Comparison of ENCODE assay signal across 17 cellular contexts in genomic region chr2:230809677-230810251, GRCh38. TPM values are rescaled to one million over a fixed set of nuclear protein-coding genes. Genes with fewer than 3 reads are reported as not detected.
DNase-seq lines count a peak whose midpoint lies in the region; ATAC-seq, FAIRE-seq and TF ChIP-seq lines count a peak whose summit lies in the region.
"Had no signal": no experiment of that assay in that cellular context is flagged by ENCODE, and none has a peak within 500 bp of the region (broad histone marks: within the 10 kb centered on the region; RNA-seq: fewer than 3 reads in every experiment).

No MANE protein-coding gene starts in this region.

- peak; percentile 24 for TF ChIP-seq CTCF in activated CD8-positive, alpha-beta T cell treated with anti-CD3 and anti-CD28 coated beads for 36 hours (IDR thresholded peaks at IDR 0.05)
- TF ChIP-seq CTCF in LNCAP (IDR thresholded peaks at IDR 0.05) (peak; percentile 31; the same call in 1 of the 2 replicates), osteocyte (IDR thresholded peaks at IDR 0.05) (peak; percentile 37)

- H3K4me3 Mint-ChIP-seq in activated CD8-positive, alpha-beta T cell treated with anti-CD3 and anti-CD28 coated beads for 36 hours = no peak overlapping the region
- no peak overlapping the region for H3K4me3 Mint-ChIP-seq in activated CD8-positive, alpha-beta T cell treated with anti-CD3 and anti-CD28 coated beads, Interleukin-2, amount 10 ng/mL, durations not matched to agents 7 days and 5 days
- H3K4me3 Mint-ChIP-seq in osteocyte (ENCODE audit: unreplicated experiment) = no peak overlapping the region
- H3K4me3 Mint-ChIP-seq: activated T-cell treated with anti-CD3 and anti-CD28 coated beads, Interleukin-2, amount 50 U/mL, for 24 hours had no signal

- peak; percentile 76 for FAIRE-seq in colon (lab: Jason Lieb, UNC)

- peaks cover 44% of the 10 kb centered on the region for H3K36me3 Mint-ChIP-seq in activated CD8-positive, alpha-beta T cell treated with anti-CD3 and anti-CD28 coated beads for 36 hours (ENCODE audit: low read depth)
- H3K36me3 Mint-ChIP-seq in activated CD8-positive, alpha-beta T cell treated with anti-CD3 and anti-CD28 coated beads, Interleukin-2, amount 10 ng/mL, durations not matched to agents 7 days and 5 days (ENCODE audit: low read depth) = peaks cover 60% of the 10 kb centered on the region
- peaks cover 17% of the 10 kb centered on the region for H3K36me3 Mint-ChIP-seq in osteocyte (ENCODE audit: unreplicated experiment)

- no peaks in the 10 kb centered on the region for H3K9me3 Mint-ChIP-seq in activated CD8-positive, alpha-beta T cell treated with anti-CD3 and anti-CD28 coated beads for 36 hours
- H3K9me3 Mint-ChIP-seq in activated CD8-positive, alpha-beta T cell treated with anti-CD3 and anti-CD28 coated beads, Interleukin-2, amount 10 ng/mL, durations not matched to agents 7 days and 5 days (ENCODE audit: insufficient read depth) = no peaks in the 10 kb centered on the region
- no peaks in the 10 kb centered on the region for H3K9me3 Mint-ChIP-seq in osteocyte (ENCODE audit: unreplicated experiment)
- H3K9me3 Mint-ChIP-seq: activated T-cell treated with anti-CD3 and anti-CD28 coated beads, Interleukin-2, amount 50 U/mL, for 24 hours had no signal

- peaks cover 17% of the 10 kb centered on the region for H3K4me1 Mint-ChIP-seq in activated CD8-positive, alpha-beta T cell treated with anti-CD3 and anti-CD28 coated beads for 36 hours (ENCODE audit: low read depth)
- peaks cover 19% of the 10 kb centered on the region for H3K4me1 Mint-ChIP-seq in activated CD8-positive, alpha-beta T cell treated with anti-CD3 and anti-CD28 coated beads, Interleukin-2, amount 10 ng/mL, durations not matched to agents 7 days and 5 days (ENCODE audit: low read depth)
- H3K4me1 Mint-ChIP-seq in osteocyte (ENCODE audit: unreplicated experiment) = no peaks in the 10 kb centered on the region

- ATAC-seq in activated CD8-positive, alpha-beta T cell treated with anti-CD3 and anti-CD28 coated beads for 36 hours = no peak
- ATAC-seq in activated CD8-positive, alpha-beta T cell treated with anti-CD3 and anti-CD28 coated beads, Interleukin-2, amount 10 ng/mL, durations not matched to agents 7 days and 5 days = no peak

- no peak for DNase-seq in activated CD8-positive, alpha-beta T cell treated with anti-CD3 and anti-CD28 coated beads for 36 hours
- DNase-seq in activated CD8-positive, alpha-beta T cell treated with anti-CD3 and anti-CD28 coated beads, Interleukin-2, amount 10 ng/mL, durations not matched to agents 7 days and 5 days = no peak
- DNase-seq in osteocyte (ENCODE audit: extremely low spot score, unreplicated experiment) = no peak
- no peak for DNase-seq in cerebellar nuclear complex (lab: John Stamatoyannopoulos, UW)
- DNase-seq in anterior cingulate cortex (lab: John Stamatoyannopoulos, UW) = no peak
- DNase-seq in DMS153 (lab: John Stamatoyannopoulos, UW) = no peak
- DNase-seq: activated T-cell treated with anti-CD3 and anti-CD28 coated beads, Interleukin-2, amount 50 U/mL, for 24 hours; adrenal gland; dermis blood vessel endothelial cell; DMS79; foreskin melanocyte; mesendoderm; NCI-H2029 treated with DMSO at 0.1 percent for 48 hours; stimulated activated CD4-positive, alpha-beta T cell treated with anti-CD3 and anti-CD28 coated beads, Interleukin-2, amount 100 ng/mL, for 24 hours; upper lobe of right lung had no signal

- H3K27me3 Mint-ChIP-seq in activated CD8-positive, alpha-beta T cell treated with anti-CD3 and anti-CD28 coated beads for 36 hours = no peaks in the 10 kb centered on the region
- H3K27me3 Mint-ChIP-seq in activated CD8-positive, alpha-beta T cell treated with anti-CD3 and anti-CD28 coated beads, Interleukin-2, amount 10 ng/mL, durations not matched to agents 7 days and 5 days (ENCODE audit: low read depth) = no peaks in the 10 kb centered on the region
- no peaks in the 10 kb centered on the region for H3K27me3 Mint-ChIP-seq in osteocyte (ENCODE audit: unreplicated experiment)
- H3K27me3 Mint-ChIP-seq: activated T-cell treated with anti-CD3 and anti-CD28 coated beads, Interleukin-2, amount 50 U/mL, for 24 hours had no signal

- intact Hi-C loops in activated CD8-positive, alpha-beta T cell treated with anti-CD3 and anti-CD28 coated beads for 36 hours (cut with micrococcal nuclease) = no loop called here

- CTCF ChIA-PET in activated CD8-positive, alpha-beta T cell treated with anti-CD3 and anti-CD28 coated beads for 36 hours (lab: Charles Lee) = interaction anchor here (0.7 to 5.0 kb wide), 13 partner anchors 9 to 243 kb away, joined by 3 to 25 read pairs (median 3); no protein-coding TSS in a partner anchor
- CTCF ChIA-PET in activated CD8-positive, alpha-beta T cell treated with anti-CD3 and anti-CD28 coated beads, Interleukin-2, amount 10 ng/mL, durations not matched to agents 7 days and 5 days (lab: Charles Lee) = interaction anchor here (0.8 to 10.3 kb wide), 6 partner anchors 9 to 243 kb away, joined by 3 to 61 read pairs (median 4); no protein-coding TSS in a partner anchor

- POLR2A ChIA-PET in activated CD8-positive, alpha-beta T cell treated with anti-CD3 and anti-CD28 coated beads for 36 hours (lab: Charles Lee) = interaction anchor here (0.6 kb wide), 1 partner anchor 167 kb away, joined by 3 read pairs; no protein-coding TSS in a partner anchor
- POLR2A ChIA-PET in activated CD8-positive, alpha-beta T cell treated with anti-CD3 and anti-CD28 coated beads, Interleukin-2, amount 10 ng/mL, durations not matched to agents 7 days and 5 days (lab: Charles Lee) = no interaction called here

- H3K27ac Mint-ChIP-seq in activated CD8-positive, alpha-beta T cell treated with anti-CD3 and anti-CD28 coated beads for 36 hours = no peak overlapping the region
- no peak overlapping the region for H3K27ac Mint-ChIP-seq in activated CD8-positive, alpha-beta T cell treated with anti-CD3 and anti-CD28 coated beads, Interleukin-2, amount 10 ng/mL, durations not matched to agents 7 days and 5 days
- H3K27ac Mint-ChIP-seq in osteocyte (ENCODE audit: unreplicated experiment) = no peak overlapping the region

RNA-seq across cellular contexts. Expression of gene ITM2C, which starts 55.0 kb away (rescaled TPM):
- total RNA-seq in activated CD8-positive, alpha-beta T cell treated with anti-CD3 and anti-CD28 coated beads for 36 hours = 10 to 100 TPM; 43.2 to 43.4 TPM
- total RNA-seq in activated CD8-positive, alpha-beta T cell treated with anti-CD3 and anti-CD28 coated beads, Interleukin-2, amount 10 ng/mL, durations not matched to agents 7 days and 5 days = 10 to 100 TPM; 77.2 to 79.5 TPM
- 503 and 526 TPM in 2 replicates for total RNA-seq in osteocyte
